ENCODE assay signal across 1 cellular context in genomic region chr1:15764890-15765289, GRCh38.
A peak's percentile ranks its signal among the peaks of the same experiment; 100 is the strongest.
TF ChIP-seq lines count a peak whose summit lies in the region.

No MANE protein-coding gene starts in this region.

TF ChIP-seq in K562, 482 proteins besides CTCF, POLR2A, EP300 and RAD21:
- TF ChIP-seq REST (CRISPR knock-in tag; IDR thresholded peaks at IDR 0.05; ENCODE audit: low read depth) (no peak), FOXP1 (CRISPR knock-in tag; IDR thresholded peaks at IDR 0.05) (0 out of 2 replicates have a peak, but pooled peaks have one; percentile 50), HMGXB4 (CRISPR knock-in tag; IDR thresholded peaks at IDR 0.05) (no peak), ZBTB5 (IDR thresholded peaks at IDR 0.05) (no peak), ZNF780A (CRISPR knock-in tag; IDR thresholded peaks at IDR 0.05) (no peak), PATZ1 (CRISPR knock-in tag; IDR thresholded peaks at IDR 0.05; ENCODE audit: borderline replicate concordance) (no peak), ZNF24 (IDR thresholded peaks at IDR 0.05) (peak; percentile 68), ZNF408 (CRISPR knock-in tag; IDR thresholded peaks at IDR 0.05; ENCODE audit: low read depth) (no peak)
